17 cellular contexts compared by ENCODE assay signal in genomic region chr17:45743626-45744326, GRCh38. TPM values are rescaled to one million over a fixed set of nuclear protein-coding genes. Genes with fewer than 3 reads are reported as not detected.
DNase-seq lines count a peak whose midpoint lies in the region; ATAC-seq and TF ChIP-seq lines count a peak whose summit lies in the region.
"Had no signal": no experiment of that assay in that cellular context is flagged by ENCODE, and none has a peak within 500 bp of the region (broad histone marks: within the 10 kb centered on the region; RNA-seq: fewer than 3 reads in every experiment).

No MANE protein-coding gene starts in this region.

- H3K27me3 ChIP-seq in spleen (replicated peaks in 1 of 7) (peaks cover 0 to 56% (median 0%) of the 10 kb centered on the region in 7 donors), foreskin keratinocyte (peaks cover 18% of the 10 kb centered on the region)

- no peaks in the 10 kb centered on the region for H3K36me3 ChIP-seq in spleen
- H3K36me3 ChIP-seq: BE2C, SJSA1 had no signal

- no peak for DNase-seq in Right ventricle myocardium superior
- no peak for DNase-seq in cardiac septum (ENCODE audit: low spot score)
- DNase-seq in NCI-H69 (lab: John Stamatoyannopoulos, UW) = peak; percentile 22
- peak; percentile 84 for DNase-seq in myocyte (ENCODE audit: low read depth)
- peak; percentile 41 for DNase-seq in spleen
- DNase-seq in foreskin keratinocyte = no peak
- no peak for DNase-seq in SHP77 treated with DMSO at 0.1 percent for 48 hours (lab: John Stamatoyannopoulos, UW)
- DNase-seq in NCI-H446 (lab: John Stamatoyannopoulos, UW) = no peak
- DNase-seq: BE2C, IMR-90, NCI-H1105 treated with DMSO at 0.1 percent for 48 hours, NCI-H510A, NCI-H748 treated with DMSO at 0.1 percent for 48 hours had no signal

- H3K27ac ChIP-seq in spleen = no peak overlapping the region
- H3K27ac ChIP-seq in foreskin keratinocyte = no peak overlapping the region
- H3K27ac ChIP-seq: A549, KMS-11, SJSA1 had no signal

- H3K4me3 ChIP-seq in spleen = no peak overlapping the region
- H3K4me3 ChIP-seq: A549, SJSA1 had no signal

- ATAC-seq in Right ventricle myocardium superior (ENCODE audit: poor library complexity) = peak; percentile 66
- ATAC-seq in foreskin keratinocyte = no peak
- ATAC-seq: A549, Panc1 had no signal

- H3K4me1 ChIP-seq in spleen = no peaks in the 10 kb centered on the region
- no peaks in the 10 kb centered on the region for H3K4me1 ChIP-seq in foreskin keratinocyte
- H3K4me1 ChIP-seq: A549, SJSA1 had no signal

- intact Hi-C loops in Right ventricle myocardium superior (cut with DNase I) (no loop called here), cardiac septum (cut with DNase I) (no loop called here), spleen (cut with DNase I; ENCODE audit: low total_unique reads) (no loop called here)

- no peak for TF ChIP-seq CTCF in spleen (IDR thresholded peaks at IDR 0.05 in 8 of 11, conservative IDR thresholded peaks at IDR 0.05 in 3 of 11)
- no peak for TF ChIP-seq CTCF in foreskin keratinocyte (conservative IDR thresholded peaks at IDR 0.05)

- no peak for TF ChIP-seq POLR2A in spleen (IDR thresholded peaks at IDR 0.05)

- no peaks in the 10 kb centered on the region for H3K9me3 ChIP-seq in spleen
- H3K9me3 ChIP-seq: A549, BE2C, SJSA1 had no signal

- WGBS in spleen, 5 donors = 61 to 77% (median 72%) methylated on average over 3 to 4 of the region's 4 CpGs

RNA-seq across cellular contexts. Expression of gene CRHR1, which starts 40.3 kb away (rescaled TPM):
- total RNA-seq in Right ventricle myocardium superior = not detected
- not detected for total RNA-seq in cardiac septum
- total RNA-seq in myocyte = 0.36 TPM in 1 of 2 replicates, not detected in the other
- 0.24 TPM for polyA plus RNA-seq in myocyte (2012)
- not detected for total RNA-seq in spleen
- polyA plus RNA-seq in spleen = under 1 TPM in 1 of 3 donors, not detected in 2; 0.22 TPM
- total RNA-seq in foreskin keratinocyte = not detected in 2 replicates
- polyA plus RNA-seq in foreskin keratinocyte = not detected in 2 replicates
- total RNA-seq: IMR-90, SJSA1 had no signal
- polyA plus RNA-seq: IMR-90 had no signal

Comparison
In these comparisons a context has a peak if more than half of its experiments do, and no peak if none do; other contexts are left out.
1. DNase-seq: peak in NCI-H69 (single experiment), myocyte (single experiment) and spleen (single experiment); none in Right ventricle myocardium superior (single experiment), cardiac septum (single experiment), foreskin keratinocyte (0 of 2), SHP77 treated with DMSO at 0.1 percent for 48 hours (single experiment) and NCI-H446 (0 of 2).